ENCODE assay signal across 11 cellular contexts in the genomic region with DNA sequence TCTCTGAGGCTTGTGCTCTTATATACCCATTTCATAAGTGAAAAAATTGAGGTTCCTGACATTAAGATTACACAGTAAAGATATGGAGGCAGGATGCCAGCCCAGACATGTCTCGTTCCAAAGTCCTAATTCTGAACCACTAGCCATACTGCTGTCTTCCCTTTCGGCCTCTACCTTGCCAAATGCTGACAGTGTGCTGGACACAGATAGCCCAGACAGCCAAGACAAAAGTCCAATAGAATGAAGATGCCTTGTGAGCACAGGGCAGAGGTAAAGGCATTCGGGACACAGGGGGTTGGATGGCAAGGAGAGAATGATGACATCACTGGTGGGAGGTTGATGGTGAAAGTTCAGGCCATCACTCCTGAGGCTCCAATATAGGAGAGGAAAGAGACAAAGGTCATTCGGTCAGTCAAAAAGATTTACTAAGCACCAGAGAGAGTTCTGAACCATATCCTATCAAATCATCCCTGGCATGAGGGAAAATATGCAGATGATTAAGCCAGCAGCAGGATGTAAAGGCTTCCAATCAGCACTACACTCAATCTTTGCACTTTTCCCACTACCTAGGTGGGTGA.
A peak's percentile ranks its signal among the peaks of the same experiment; 100 is the strongest.
DNase-seq lines count a peak whose midpoint lies in the region; ATAC-seq, FAIRE-seq and TF ChIP-seq lines count a peak whose summit lies in the region.
"Had no signal": no experiment of that assay in that cellular context is flagged by ENCODE, and none has a peak within 500 bp of the region (broad histone marks: within the 10 kb centered on the region; RNA-seq: fewer than 3 reads in every experiment).

No MANE protein-coding gene starts in this region.

- in situ Hi-C loops in HepG2 (cut with HindIII; ENCODE audit: extremely low pct_ligation_motif_present, low pct_unique_long_range_greater_than_20kb): no loop called here

- intact Hi-C loops in HepG2 (cut with micrococcal nuclease; ENCODE audit: unreplicated experiment): loop anchor here (1.0 to 10.0 kb wide), 3 partner anchors 86 to 245 kb away; partner anchors contain the start of gene MAML2
- intact Hi-C loops in right lobe of liver (cut with DNase I): no loop called here
- intact Hi-C loops in esophagus squamous epithelium (cut with DNase I): no loop called here

- H3K9ac ChIP-seq in HepG2 (ENCODE audit: insufficient read depth, low read depth, low read length): peak overlapping the region; percentile 75

- no peaks in the 10 kb centered on the region for H3K9me3 Mint-ChIP-seq in neural crest cell
- H3K9me3 Mint-ChIP-seq: IgD-negative memory B cell had no signal

- peak; percentile 55 for FAIRE-seq in HepG2 (lab: Jason Lieb, UNC)

- TF ChIP-seq CTCF in HepG2 (CRISPR knock-in tag; IDR thresholded peaks at IDR 0.05): no peak
- TF ChIP-seq CTCF in right lobe of liver (IDR thresholded peaks at IDR 0.05): no peak
- TF ChIP-seq CTCF in esophagus squamous epithelium (IDR thresholded peaks at IDR 0.05): no peak
- TF ChIP-seq CTCF in neural crest cell (conservative IDR thresholded peaks at IDR 0.05): no peak

- H3K27ac ChIP-seq in HepG2 (ENCODE audit: extremely low read length, insufficient read depth, low read length) (peak overlapping the region; percentile 92), right lobe of liver (no peak overlapping the region), esophagus squamous epithelium (peak overlapping the region in 3 of 4 donors; percentile 29 to 50 (median 31))

- no peaks in the 10 kb centered on the region for H3K36me3 Mint-ChIP-seq in neural crest cell (ENCODE audit: low read depth)

- 49% methylated on average over 4 of the region's 4 CpGs for WGBS in HepG2 (ENCODE audit: low lambda C conversion rate)
- 54% methylated on average over 3 of the region's 4 CpGs for WGBS in right lobe of liver (ENCODE audit: insufficient coverage, low coverage, low lambda C conversion rate, missing lambda C conversion rate)
- 82 to 95% methylated on average over 4 of the region's 4 CpGs for WGBS in esophagus squamous epithelium, 2 donors

- H3K9me3 ChIP-seq in HepG2 (ENCODE audit: low read length): no peaks in the 10 kb centered on the region
- H3K9me3 ChIP-seq in right lobe of liver: no peaks in the 10 kb centered on the region
- H3K9me3 ChIP-seq in esophagus squamous epithelium: no peaks in the 10 kb centered on the region
- H3K9me3 ChIP-seq: adrenal gland had no signal

- CTCF ChIA-PET in HepG2 (lab: Yijun Ruan, JAX; ENCODE audit: low intra/inter-chr PET ratio, low total read pairs): no interaction called here

- peak; percentile 72 for DNase-seq in HepG2 (ENCODE audit: low spot score)
- DNase-seq in right lobe of liver: no peak
- no peak for DNase-seq in esophagus squamous epithelium (lab: John Stamatoyannopoulos, UW)
- no peak for DNase-seq in neural crest cell (ENCODE audit: low read depth, low spot score)
- no peak for DNase-seq in activated CD4-positive, CD25-positive, alpha-beta regulatory T cell (lab: John Stamatoyannopoulos, UW)
- DNase-seq in DMS114 treated with DMSO at 0.1 percent for 48 hours (lab: John Stamatoyannopoulos, UW; ENCODE audit: unreplicated experiment): no peak
- DNase-seq in putamen (ENCODE audit: low spot score): no peak
- DNase-seq: activated CD4-positive, alpha-beta T cell treated with anti-CD3 and anti-CD28 coated beads for 48 hours; adrenal gland had no signal

- peak overlapping the region; percentile 79 for H3K4me2 ChIP-seq in HepG2 (ENCODE audit: low read depth, low read length)

- H3K4me3 Mint-ChIP-seq in neural crest cell: no peak overlapping the region
- H3K4me3 Mint-ChIP-seq: IgD-negative memory B cell had no signal

- H3K27me3 ChIP-seq in HepG2 (ENCODE audit: control insufficient read depth in 1 of 2, insufficient read depth in 2 of 2, low read length in 2 of 2) (no peaks in the 10 kb centered on the region), right lobe of liver (no peaks in the 10 kb centered on the region), esophagus squamous epithelium (no peaks in the 10 kb centered on the region)
- H3K27me3 ChIP-seq: adrenal gland had no signal

- peaks cover 40% of the 10 kb centered on the region for H3K4me1 Mint-ChIP-seq in neural crest cell

- peak overlapping the region; percentile 45 for H3K27ac Mint-ChIP-seq in neural crest cell (ENCODE audit: unreplicated experiment)

- H3K4me1 ChIP-seq in HepG2 (ENCODE audit: insufficient read depth, low read length) (peaks cover 82% of the 10 kb centered on the region), right lobe of liver (peaks cover 0 to 7% (median 0%) of the 10 kb centered on the region in 4 donors), esophagus squamous epithelium (peaks cover 0 to 75% (median 22%) of the 10 kb centered on the region in 3 donors)

- TF ChIP-seq EP300 in HepG2 (IDR thresholded peaks at IDR 0.05; ENCODE audit: low read depth in 2 of 2, low read length in 2 of 2) (no peak), HepG2 (CRISPR knock-in tag; IDR thresholded peaks at IDR 0.05; ENCODE audit: borderline replicate concordance) (no peak)

- peaks cover 0 to 3% of the 10 kb centered on the region in 2 experiments; a peak in 3 of 5 replicates for H3K36me3 ChIP-seq in HepG2 (replicated peaks in 1 of 2; ENCODE audit: control insufficient read depth in 1 of 2, insufficient read depth in 2 of 2, low read length in 2 of 2)
- no peaks in the 10 kb centered on the region for H3K36me3 ChIP-seq in right lobe of liver
- peaks cover 0 to 4% (median 0%) of the 10 kb centered on the region in 3 donors for H3K36me3 ChIP-seq in esophagus squamous epithelium
- H3K36me3 ChIP-seq: adrenal gland had no signal

- no peaks in the 10 kb centered on the region for H3K27me3 Mint-ChIP-seq in neural crest cell (ENCODE audit: low read depth)
- H3K27me3 Mint-ChIP-seq: IgD-negative memory B cell had no signal

- BruUV-seq in HepG2 (replicated peaks; lab: Mats Ljungman, UMichigan): no TSS peak

- H4K20me1 ChIP-seq in HepG2 (ENCODE audit: insufficient read depth, low read length): no peaks in the 10 kb centered on the region

- no peak for TF ChIP-seq RAD21 in HepG2 (CRISPR knock-in tag; IDR thresholded peaks at IDR 0.05)

- H2AFZ ChIP-seq in HepG2 (ENCODE audit: low read length): no peak overlapping the region

- ATAC-seq in HepG2: peak; percentile 74
- no peak for ATAC-seq in right lobe of liver
- ATAC-seq in HG03571 (IDR thresholded peaks at IDR 0.05; ENCODE audit: unreplicated experiment): no peak

- H3K79me2 ChIP-seq in HepG2 (ENCODE audit: insufficient read depth, low read length): peaks cover 9% of the 10 kb centered on the region

- peak overlapping the region in 2 of 3 experiments; percentile 12 to 52; a peak in 2 of 6 replicates for H3K4me3 ChIP-seq in HepG2 (replicated peaks in 1 of 3; ENCODE audit: insufficient read depth in 1 of 3, low read depth in 2 of 3, low read length in 3 of 3)
- no peak overlapping the region for H3K4me3 ChIP-seq in right lobe of liver
- H3K4me3 ChIP-seq in esophagus squamous epithelium: no peak overlapping the region
- H3K4me3 ChIP-seq: adrenal gland had no signal

- TF ChIP-seq POLR2A in HepG2 (IDR thresholded peaks at IDR 0.05; ENCODE audit: insufficient read depth in 1 of 2, low read depth in 2 of 2, low read length in 2 of 2) (0 out of 4 replicates have a peak, but pooled peaks of 1 of the 2 experiments have one; percentile 19), right lobe of liver (IDR thresholded peaks at IDR 0.05) (no peak), esophagus squamous epithelium (IDR thresholded peaks at IDR 0.05) (no peak)

- POLR2A ChIA-PET in HepG2 (lab: Yijun Ruan, JAX): interaction anchor here (0.9 to 1.5 kb wide), 4 partner anchors 7 to 57 kb away, joined by 3 to 5 read pairs (median 4); no protein-coding TSS in a partner anchor

TF ChIP-seq in HepG2, 621 proteins besides CTCF, POLR2A, EP300 and RAD21 (continues in another document):
- TF ChIP-seq MED1 (CRISPR knock-in tag; IDR thresholded peaks at IDR 0.05) (no peak), ZNF567 (CRISPR knock-in tag; IDR thresholded peaks at IDR 0.05; ENCODE audit: borderline replicate concordance) (no peak), ZNF260 (CRISPR knock-in tag; IDR thresholded peaks at IDR 0.05; ENCODE audit: borderline replicate concordance, low read depth) (no peak), PCBP2 (optimal IDR thresholded peaks at IDR 0.05; ENCODE audit: low read depth, low read length, poor library complexity, severe bottlenecking) (no peak), ZNF512B (CRISPR knock-in tag; IDR thresholded peaks at IDR 0.05; ENCODE audit: borderline replicate concordance) (no peak), TARDBP (CRISPR knock-in tag; IDR thresholded peaks at IDR 0.05) (0 out of 2 replicates have a peak, but pooled peaks have one; percentile 26)
- TF ChIP-seq, protein P1, sequence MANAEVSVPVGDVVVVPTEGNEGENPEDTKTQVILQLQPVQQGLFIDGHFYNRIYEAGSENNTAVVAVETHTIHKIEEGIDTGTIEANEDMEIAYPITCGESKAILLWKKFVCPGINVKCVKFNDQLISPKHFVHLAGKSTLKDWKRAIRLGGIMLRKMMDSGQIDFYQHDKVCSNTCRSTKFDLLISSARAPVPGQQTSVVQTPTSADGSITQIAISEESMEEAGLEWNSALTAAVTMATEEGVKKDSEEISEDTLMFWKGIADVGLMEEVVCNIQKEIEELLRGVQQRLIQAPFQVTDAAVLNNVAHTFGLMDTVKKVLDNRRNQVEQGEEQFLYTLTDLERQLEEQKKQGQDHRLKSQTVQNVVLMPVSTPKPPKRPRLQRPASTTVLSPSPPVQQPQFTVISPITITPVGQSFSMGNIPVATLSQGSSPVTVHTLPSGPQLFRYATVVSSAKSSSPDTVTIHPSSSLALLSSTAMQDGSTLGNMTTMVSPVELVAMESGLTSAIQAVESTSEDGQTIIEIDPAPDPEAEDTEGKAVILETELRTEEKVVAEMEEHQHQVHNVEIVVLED (CRISPR knock-in tag; IDR thresholded peaks at IDR 0.05; ENCODE audit: borderline replicate concordance): no peak

Comparison
In these comparisons a context has a peak if more than half of its experiments do, and no peak if none do; other contexts are left out.
1. H3K27ac ChIP-seq: peak in HepG2 (single experiment) and esophagus squamous epithelium (3 of 4); none in right lobe of liver (0 of 3).
2. H3K4me3 ChIP-seq: peak in HepG2 (2 of 3); none in right lobe of liver (0 of 3) and esophagus squamous epithelium (0 of 4).